In genomic region chr9:70259512-70259802, GRCh38 we compare ENCODE assay signal across 8 cellular contexts. TPM values are rescaled to one million over a fixed set of nuclear protein-coding genes. Genes with fewer than 3 reads are reported as not detected.
A peak's percentile ranks its signal among the peaks of the same experiment; 100 is the strongest.
DNase-seq lines count a peak whose midpoint lies in the region; ATAC-seq and TF ChIP-seq lines count a peak whose summit lies in the region.

No MANE protein-coding gene starts in this region.

- H3K9me2 ChIP-seq in Karpas-422 (replicated peaks; ENCODE audit: insufficient read depth, low read length), result no peaks in the 10 kb centered on the region

- peaks cover 53% of the 10 kb centered on the region for H4K20me1 ChIP-seq in BLaER1
- peaks cover 25% of the 10 kb centered on the region for H4K20me1 ChIP-seq in Karpas-422 (ENCODE audit: insufficient read depth, low read depth, low read length)

- peak overlapping the region; percentile 90 for H3K4me3 ChIP-seq in BLaER1
- peak overlapping the region; percentile 94 for H3K4me3 ChIP-seq in Karpas-422 (ENCODE audit: low read length)

- peak overlapping the region; percentile 97 for H3K9ac ChIP-seq in BLaER1
- peak overlapping the region; percentile 90 for H3K9ac ChIP-seq in Karpas-422 (ENCODE audit: low read length)

- DNase-seq in Karpas-422 (no peak), natural killer cell (no peak), Ammon's horn (ENCODE audit: low spot score) (no peak)

- H3K27ac Mint-ChIP-seq in dendritic cell treated with granulocyte-macrophage colony-stimulating factor and Interleukin-4, amounts not matched to agents 40 ng/mL and 50 ng/mL, for 4 days, result peak overlapping the region; percentile 95
- H3K27ac Mint-ChIP-seq in natural killer cell, result peak overlapping the region; percentile 90 to 94

- H3K27me3 ChIP-seq in BLaER1, result no peaks in the 10 kb centered on the region
- no peaks in the 10 kb centered on the region for H3K27me3 ChIP-seq in Karpas-422 (ENCODE audit: low read length)

- peak overlapping the region; percentile 85 for H3K4me3 Mint-ChIP-seq in dendritic cell treated with granulocyte-macrophage colony-stimulating factor and Interleukin-4, amounts not matched to agents 40 ng/mL and 50 ng/mL, for 4 days
- peak overlapping the region; percentile 94 for H3K4me3 Mint-ChIP-seq in natural killer cell

- ATAC-seq in natural killer cell (no peak), GM18907 (IDR thresholded peaks at IDR 0.05; ENCODE audit: unreplicated experiment) (no peak), HG03159 (IDR thresholded peaks at IDR 0.05; ENCODE audit: unreplicated experiment) (no peak), HG03565 (IDR thresholded peaks at IDR 0.05; ENCODE audit: unreplicated experiment) (no peak)

- intact Hi-C loops in dendritic cell treated with granulocyte-macrophage colony-stimulating factor and Interleukin-4, amounts not matched to agents 40 ng/mL and 50 ng/mL, for 4 days (cut with micrococcal nuclease), result loop anchor here (5.0 to 10.0 kb wide), 2 partner anchors 153 to 585 kb away; partner anchors contain the start of genes APBA1 and KLF9
- intact Hi-C loops in natural killer cell (cut with micrococcal nuclease), result loop anchor here (2.0 kb wide), 2 partner anchors 159 to 501 kb away; no protein-coding TSS in a partner anchor

- H3K9me3 Mint-ChIP-seq in dendritic cell treated with granulocyte-macrophage colony-stimulating factor and Interleukin-4, amounts not matched to agents 40 ng/mL and 50 ng/mL, for 4 days, result no peaks in the 10 kb centered on the region
- H3K9me3 Mint-ChIP-seq in natural killer cell, result no peaks in the 10 kb centered on the region

- H3K79me2 ChIP-seq in Karpas-422 (ENCODE audit: low read length), result peaks cover 57% of the 10 kb centered on the region

- H3K27me3 Mint-ChIP-seq in dendritic cell treated with granulocyte-macrophage colony-stimulating factor and Interleukin-4, amounts not matched to agents 40 ng/mL and 50 ng/mL, for 4 days, result no peaks in the 10 kb centered on the region
- H3K27me3 Mint-ChIP-seq in natural killer cell (ENCODE audit: low read depth in 2 of 2), result no peaks in the 10 kb centered on the region

- H3K4me2 ChIP-seq in BLaER1 (peak overlapping the region; percentile 80), Karpas-422 (ENCODE audit: low read depth, low read length, poor library complexity, severe bottlenecking) (peak overlapping the region; percentile 84)

- H3K4me1 Mint-ChIP-seq in dendritic cell treated with granulocyte-macrophage colony-stimulating factor and Interleukin-4, amounts not matched to agents 40 ng/mL and 50 ng/mL, for 4 days (ENCODE audit: low read depth), result peaks cover 51% of the 10 kb centered on the region
- H3K4me1 Mint-ChIP-seq in natural killer cell, result peaks cover 42 to 46% of the 10 kb centered on the region in 2 donors

- H2AFZ ChIP-seq in Karpas-422 (ENCODE audit: low read length), result peak overlapping the region; percentile 93; the same call in 1 of the 2 replicates

- H3K4me1 ChIP-seq in BLaER1 (peaks cover 47% of the 10 kb centered on the region), Karpas-422 (ENCODE audit: low read length) (peaks cover 42% of the 10 kb centered on the region)

- H3K36me3 ChIP-seq in BLaER1 (peaks cover 38% of the 10 kb centered on the region), Karpas-422 (ENCODE audit: insufficient read depth, low read length) (peaks cover 40% of the 10 kb centered on the region)

- H3K27ac ChIP-seq in BLaER1 (peak overlapping the region; percentile 94), Karpas-422 (ENCODE audit: low read length) (peak overlapping the region; percentile 48)

- H3K36me3 Mint-ChIP-seq in dendritic cell treated with granulocyte-macrophage colony-stimulating factor and Interleukin-4, amounts not matched to agents 40 ng/mL and 50 ng/mL, for 4 days (ENCODE audit: low read depth), result peaks cover 33% of the 10 kb centered on the region
- H3K36me3 Mint-ChIP-seq in natural killer cell, result no peaks in the 10 kb centered on the region

- no peak for TF ChIP-seq CTCF in natural killer cell (IDR thresholded peaks at IDR 0.05)

- no peaks in the 10 kb centered on the region for H3K9me3 ChIP-seq in BLaER1
- H3K9me3 ChIP-seq in Karpas-422 (ENCODE audit: low read length), result no peaks in the 10 kb centered on the region

RNA-seq across cellular contexts. Expression of gene SMC5, which starts 0.7 kb away (rescaled TPM):
- 18.8 and 42.8 TPM in 2 replicates for total RNA-seq in Karpas-422 (2014; rRNA removed; shearing (Covaris generic); ENCODE audit: low replicate concordance)
- total RNA-seq in natural killer cell, result 10 to 100 TPM; 35.0 to 41.0 (median 40.9) TPM
